In genomic region chr17:40268141-40268712, GRCh38 we compare ENCODE assay signal across 23 cellular contexts. TPM values are rescaled to one million over a fixed set of nuclear protein-coding genes. Genes with fewer than 3 reads are reported as not detected.
DNase-seq lines count a peak whose midpoint lies in the region; ATAC-seq and TF ChIP-seq lines count a peak whose summit lies in the region.
"Had no signal": no experiment of that assay in that cellular context is flagged by ENCODE, and none has a peak within 500 bp of the region (broad histone marks: within the 10 kb centered on the region; RNA-seq: fewer than 3 reads in every experiment).

No MANE protein-coding gene starts in this region.

- H3F3A ChIP-seq in smooth muscle cell (ENCODE audit: low read depth), result no peaks in the 10 kb centered on the region

- H3K36me3 ChIP-seq in body of pancreas (replicated peaks in 1 of 2; ENCODE audit: insufficient read depth in 1 of 2, low read depth in 2 of 2), result peaks cover 0 to 17% of the 10 kb centered on the region in 2 donors
- peaks cover 6% of the 10 kb centered on the region for H3K36me3 ChIP-seq in smooth muscle cell (ENCODE audit: low read depth)
- peaks cover 29% of the 10 kb centered on the region for H3K36me3 ChIP-seq in CD8-positive, alpha-beta memory T cell (ENCODE audit: insufficient read depth, low read length)

- no peaks in the 10 kb centered on the region for H3K79me2 ChIP-seq in smooth muscle cell (ENCODE audit: low read depth)

- H3K4me2 ChIP-seq in smooth muscle cell, result no peak overlapping the region

- H3K27me3 ChIP-seq in body of pancreas, result no peaks in the 10 kb centered on the region
- no peaks in the 10 kb centered on the region for H3K27me3 ChIP-seq in smooth muscle cell (ENCODE audit: low read depth)
- H3K27me3 ChIP-seq in CD8-positive, alpha-beta memory T cell (ENCODE audit: insufficient read depth, low read length, poor library complexity, severe bottlenecking), result no peaks in the 10 kb centered on the region
- H3K27me3 ChIP-seq: BE2C, MG63 had no signal

- CTCF ChIA-PET in CD8-positive, alpha-beta memory T cell (lab: Charles Lee), result interaction anchor here (0.6 kb wide), 1 partner anchor 1556 kb away, joined by 3 read pairs; no protein-coding TSS in a partner anchor

- H3K9ac ChIP-seq in smooth muscle cell (ENCODE audit: low read depth), result no peak overlapping the region
- H3K9ac ChIP-seq: GM23248 had no signal

- no peaks in the 10 kb centered on the region for H3K4me1 Mint-ChIP-seq in CD8-positive, alpha-beta memory T cell

- POLR2A ChIA-PET in CD8-positive, alpha-beta memory T cell (lab: Charles Lee), result no interaction called here

- H2AFZ ChIP-seq in smooth muscle cell (ENCODE audit: low read depth), result no peak overlapping the region
- H2AFZ ChIP-seq: GM23248 had no signal

- H3K4me3 ChIP-seq in body of pancreas (no peak overlapping the region), smooth muscle cell (no peak overlapping the region)
- no peak overlapping the region for H3K4me3 ChIP-seq in CD8-positive, alpha-beta memory T cell (ENCODE audit: low read length)
- H3K4me3 ChIP-seq: GM23248, MG63 had no signal

- peak; percentile 71 for ATAC-seq in body of pancreas
- ATAC-seq in GM21381 (IDR thresholded peaks at IDR 0.05; ENCODE audit: unreplicated experiment), result no peak

- TF ChIP-seq CTCF in body of pancreas (IDR thresholded peaks at IDR 0.05) (no peak), smooth muscle cell (IDR thresholded peaks at IDR 0.05; ENCODE audit: borderline replicate concordance, insufficient read depth, poor library complexity, severe bottlenecking) (no peak)

- no peak overlapping the region for H3K4me3 Mint-ChIP-seq in CD8-positive, alpha-beta memory T cell
- H3K4me3 Mint-ChIP-seq: CD14-positive monocyte had no signal

- peak overlapping the region in 1 of 8 donors; percentile 60 for H3K27ac Mint-ChIP-seq in CD8-positive, alpha-beta memory T cell

- no peaks in the 10 kb centered on the region for H3K9me3 Mint-ChIP-seq in CD8-positive, alpha-beta memory T cell
- H3K9me3 Mint-ChIP-seq: CD14-positive monocyte had no signal

- H3K9me3 ChIP-seq in body of pancreas (no peaks in the 10 kb centered on the region), smooth muscle cell (replicated peaks; ENCODE audit: low read depth) (no peaks in the 10 kb centered on the region)
- no peaks in the 10 kb centered on the region for H3K9me3 ChIP-seq in CD8-positive, alpha-beta memory T cell (ENCODE audit: low read length)
- H3K9me3 ChIP-seq: BE2C, MG63 had no signal

- DNase-seq in HuH-7 (ENCODE audit: low spot score) (peak; percentile 31), SK-MEL-5 (ENCODE audit: low read depth, low spot score) (peak; percentile 41), body of pancreas (no peak), smooth muscle cell (lab: John Stamatoyannopoulos, UW; ENCODE audit: unreplicated experiment) (no peak), middle frontal gyrus (ENCODE audit: extremely low spot score, low spot score) (no peak)
- DNase-seq in CD8-positive, alpha-beta memory T cell, result no peak
- DNase-seq: BE2C; GM23248; H7; KG1; MG63; NCI-H1105 treated with DMSO at 0.1 percent for 48 hours; NCI-H146; NCI-H1930; NCI-H2107; NCI-H446; NCI-H524 treated with DMSO at 0.1 percent for 48 hours; NCI-H774; NK-92 treated with Interleukin-12 subunit alpha and Interleukin-12 subunit beta, amount 100 ng/mL, for 24 hours; RPMI8226; SHP77 had no signal

- H3K4me1 ChIP-seq in body of pancreas (no peaks in the 10 kb centered on the region), smooth muscle cell (ENCODE audit: low read depth) (no peaks in the 10 kb centered on the region)
- no peaks in the 10 kb centered on the region for H3K4me1 ChIP-seq in CD8-positive, alpha-beta memory T cell (ENCODE audit: insufficient read depth, low read length)
- H3K4me1 ChIP-seq: BE2C had no signal

- peaks cover 4 to 34% (median 8%) of the 10 kb centered on the region in 3 donors for H3K36me3 Mint-ChIP-seq in CD8-positive, alpha-beta memory T cell

- 39 to 73% methylated on average over 2 of the region's 2 CpGs for WGBS in body of pancreas, 2 donors
- WGBS in smooth muscle cell (ENCODE audit: low lambda C conversion rate), result 79% methylated on average over 2 of the region's 2 CpGs

- no peak for TF ChIP-seq POLR2A in body of pancreas (IDR thresholded peaks at IDR 0.05)

- intact Hi-C loops in body of pancreas (cut with DNase I), result no loop called here

- H4K20me1 ChIP-seq in smooth muscle cell (ENCODE audit: low read depth), result peaks cover 24% of the 10 kb centered on the region

- in situ Hi-C loops in SK-MEL-5 (cut with HindIII; ENCODE audit: low pct_unique_long_range_greater_than_20kb, low sequenced_read_pairs), result no loop called here

- H3K27ac ChIP-seq in body of pancreas (peak overlapping the region in 3 of 4 donors; percentile 21 to 68 (median 53)), smooth muscle cell (ENCODE audit: low read depth) (peak overlapping the region; percentile 15)
- no peak overlapping the region for H3K27ac ChIP-seq in CD8-positive, alpha-beta memory T cell (ENCODE audit: low read depth, low read length)
- H3K27ac ChIP-seq: GM23248 had no signal

- no peaks in the 10 kb centered on the region for H3K27me3 Mint-ChIP-seq in CD8-positive, alpha-beta memory T cell

RNA-seq across cellular contexts. Expression of gene CDC6, which starts 19.5 kb away (rescaled TPM):
- total RNA-seq in SK-MEL-5 (2014; rRNA removed; shearing (Covaris generic)), result 54.7 TPM in 2 replicates
- polyA plus RNA-seq in SK-MEL-5 (2015; cell fraction: cytosol; rRNA removed), result 47.1 and 54.0 TPM in 2 replicates
- polyA plus RNA-seq in SK-MEL-5 (2015; cell fraction: nucleus; rRNA removed), result 47.8 and 53.1 TPM in 2 replicates
- total RNA-seq in body of pancreas (under 1 TPM; 0.66 to 0.78 TPM), smooth muscle cell (10.4 and 15.1 TPM in 2 replicates)
- polyA plus RNA-seq in smooth muscle cell, result 5.2 and 5.5 TPM in 2 replicates
- 100 to 1,000 TPM; 107 to 110 TPM for total RNA-seq in CD8-positive, alpha-beta memory T cell
- polyA plus RNA-seq in CD8-positive, alpha-beta memory T cell, result 0.49 TPM

RNA-seq across cellular contexts. Expression of gene RARA, which starts 40.8 kb away (rescaled TPM):
- 7.6 and 9.0 TPM in 2 replicates for total RNA-seq in SK-MEL-5 (2014; rRNA removed; shearing (Covaris generic))
- 25.5 and 26.4 TPM in 2 replicates for polyA plus RNA-seq in SK-MEL-5 (2015; cell fraction: cytosol; rRNA removed)
- polyA plus RNA-seq in SK-MEL-5 (2015; cell fraction: nucleus; rRNA removed), result 10.9 and 16.4 TPM in 2 replicates
- total RNA-seq in body of pancreas (10 to 100 TPM; 11.4 to 13.8 TPM), smooth muscle cell (13.6 and 22.5 TPM in 2 replicates)
- 21.6 and 22.1 TPM in 2 replicates for polyA plus RNA-seq in smooth muscle cell
- 10 to 100 TPM; 37.4 to 37.8 TPM for total RNA-seq in CD8-positive, alpha-beta memory T cell
- 14.0 TPM for polyA plus RNA-seq in CD8-positive, alpha-beta memory T cell

RNA-seq across cellular contexts. Expression of gene WIPF2, which starts 49.1 kb away (rescaled TPM):
- 5.1 and 5.7 TPM in 2 replicates for total RNA-seq in SK-MEL-5 (2014; rRNA removed; shearing (Covaris generic))
- polyA plus RNA-seq in SK-MEL-5 (2015; cell fraction: cytosol; rRNA removed), result 14.2 and 17.2 TPM in 2 replicates
- 6.0 and 12.9 TPM in 2 replicates for polyA plus RNA-seq in SK-MEL-5 (2015; cell fraction: nucleus; rRNA removed)
- 1 to 10 TPM; 4.9 to 7.5 TPM for total RNA-seq in body of pancreas
- total RNA-seq in smooth muscle cell, result 6.5 and 6.7 TPM in 2 replicates
- polyA plus RNA-seq in smooth muscle cell, result 13.9 and 19.6 TPM in 2 replicates
- 10 to 100 TPM; 24.5 to 24.7 TPM for total RNA-seq in CD8-positive, alpha-beta memory T cell
- 14.6 TPM for polyA plus RNA-seq in CD8-positive, alpha-beta memory T cell

Comparison
In these comparisons a context has a peak if more than half of its experiments do, and no peak if none do; other contexts are left out.
1. DNase-seq: peak in HuH-7 (single experiment) and SK-MEL-5 (single experiment); none in body of pancreas (0 of 4), smooth muscle cell (single experiment), middle frontal gyrus (single experiment) and CD8-positive, alpha-beta memory T cell (0 of 5).